17 cellular contexts compared by ENCODE assay signal in the genomic region with DNA sequence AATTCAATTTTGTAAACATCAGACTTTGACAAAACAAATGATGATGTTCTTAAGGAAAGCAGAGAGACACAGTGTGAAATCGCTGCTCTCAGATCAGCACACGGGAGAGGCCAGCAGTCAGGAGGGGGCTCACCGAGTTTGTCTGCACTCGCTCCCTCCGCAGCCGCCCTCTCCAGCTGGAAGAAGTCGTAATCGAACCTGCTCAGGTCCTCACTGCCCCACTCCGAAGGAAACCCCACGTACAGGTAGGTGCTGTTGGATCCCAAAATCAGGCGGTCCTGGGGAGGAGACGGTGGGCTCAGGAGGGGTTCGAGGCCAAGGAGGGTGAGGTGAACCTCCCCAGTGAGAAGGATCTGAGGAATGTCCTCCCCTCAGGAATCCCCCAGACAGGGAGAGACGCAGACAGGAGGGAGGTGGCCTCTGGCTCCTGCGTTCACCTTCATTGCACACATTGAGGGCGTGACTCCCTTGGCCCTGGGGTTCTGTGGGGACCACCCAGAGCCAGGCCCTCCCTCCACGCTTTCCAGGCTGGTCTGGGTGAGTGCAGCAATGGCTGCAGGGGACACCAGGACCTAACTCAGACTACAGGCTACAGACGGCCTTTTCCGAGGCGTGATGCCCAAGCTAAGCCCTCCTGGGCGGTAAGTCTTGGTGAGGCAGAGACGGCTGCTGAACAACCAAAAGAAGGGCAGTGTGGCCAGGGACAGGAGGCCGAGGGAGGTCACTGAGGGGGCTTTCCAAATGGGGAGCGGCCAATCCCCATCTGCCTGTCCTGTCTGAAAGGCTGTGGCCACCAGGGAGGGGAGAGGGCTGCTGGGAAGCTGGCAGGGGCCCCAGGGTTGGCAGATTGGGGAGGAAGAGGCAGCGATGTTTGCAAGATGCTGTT.
DNase-seq lines count a peak whose midpoint lies in the region; ATAC-seq and TF ChIP-seq lines count a peak whose summit lies in the region.
"Had no signal": no experiment of that assay in that cellular context is flagged by ENCODE, and none has a peak within 500 bp of the region (broad histone marks: within the 10 kb centered on the region; RNA-seq: fewer than 3 reads in every experiment).

No MANE protein-coding gene starts in this region.

- peaks cover 10% of the 10 kb centered on the region for H3K4me1 Mint-ChIP-seq in activated naive CD8-positive, alpha-beta T cell (ENCODE audit: low read depth)
- peaks cover 8% of the 10 kb centered on the region for H3K4me1 Mint-ChIP-seq in activated naive CD8-positive, alpha-beta T cell treated with anti-CD3 and anti-CD28 coated beads, Interleukin-2, amount 50 U/mL, for 24 hours
- peaks cover 7 to 24% (median 12%) of the 10 kb centered on the region in 4 donors for H3K4me1 Mint-ChIP-seq in naive thymus-derived CD8-positive, alpha-beta T cell

- no peak for TF ChIP-seq POLR2A in esophagus muscularis mucosa (IDR thresholded peaks at IDR 0.05; ENCODE audit: low read depth)

- no peak for TF ChIP-seq EP300 in esophagus muscularis mucosa (IDR thresholded peaks at IDR 0.05)

- no peaks in the 10 kb centered on the region for H3K9me3 ChIP-seq in esophagus muscularis mucosa
- H3K9me3 ChIP-seq: left lung, upper lobe of right lung had no signal

- no peak for DNase-seq in activated naive CD8-positive, alpha-beta T cell treated with anti-CD3 and anti-CD28 coated beads, Interleukin-2, amount 50 U/mL, for 24 hours
- DNase-seq in esophagus muscularis mucosa (ENCODE audit: extremely low spot score) (no peak), dermis blood vessel endothelial cell (no peak), nucleus accumbens (lab: John Stamatoyannopoulos, UW) (no peak), SW480 (ENCODE audit: low spot score) (no peak), SW 1271 (lab: John Stamatoyannopoulos, UW) (no peak)
- no peak for DNase-seq in naive thymus-derived CD8-positive, alpha-beta T cell
- DNase-seq: activated CD4-positive, CD25-positive, alpha-beta regulatory T cell; anterior cingulate cortex; CD4-positive, CD25-positive, alpha-beta regulatory T cell; left lung; NCI-H2029 treated with DMSO at 0.1 percent for 48 hours; NCI-H510A; SHP77 treated with DMSO at 0.1 percent for 48 hours; upper lobe of right lung had no signal

- POLR2A ChIA-PET in naive thymus-derived CD8-positive, alpha-beta T cell (lab: Charles Lee) = no interaction called here

- no peaks in the 10 kb centered on the region for H3K9me3 Mint-ChIP-seq in activated naive CD8-positive, alpha-beta T cell (ENCODE audit: low read depth)
- no peaks in the 10 kb centered on the region for H3K9me3 Mint-ChIP-seq in activated naive CD8-positive, alpha-beta T cell treated with anti-CD3 and anti-CD28 coated beads, Interleukin-2, amount 50 U/mL, for 24 hours
- H3K9me3 Mint-ChIP-seq in naive thymus-derived CD8-positive, alpha-beta T cell = peaks cover 0 to 2% (median 0%) of the 10 kb centered on the region in 9 donors

- peaks cover 0 to 25% (median 0%) of the 10 kb centered on the region in 4 donors for H3K27me3 ChIP-seq in esophagus muscularis mucosa

- no peak overlapping the region for H3K27ac ChIP-seq in esophagus muscularis mucosa (replicated peaks in 1 of 4)
- H3K27ac ChIP-seq: left lung, upper lobe of right lung had no signal

- H3K4me1 ChIP-seq in esophagus muscularis mucosa = peaks cover 8 to 39% (median 29%) of the 10 kb centered on the region in 4 donors
- H3K4me1 ChIP-seq: upper lobe of right lung had no signal

- no peak overlapping the region for H3K27ac Mint-ChIP-seq in activated naive CD8-positive, alpha-beta T cell
- H3K27ac Mint-ChIP-seq in activated naive CD8-positive, alpha-beta T cell treated with anti-CD3 and anti-CD28 coated beads, Interleukin-2, amount 50 U/mL, for 24 hours = no peak overlapping the region
- H3K27ac Mint-ChIP-seq in naive thymus-derived CD8-positive, alpha-beta T cell = peak overlapping the region in 1 of 10 donors; percentile 59
- H3K27ac Mint-ChIP-seq: stimulated activated memory B cell treated with anti-CD40 and anti-IgM and Interleukin-4, amounts not matched to agents 10 μg/mL and 1 μg/mL and 100 μg/mL, for 72 hours had no signal

- H3K36me3 Mint-ChIP-seq in activated naive CD8-positive, alpha-beta T cell = no peaks in the 10 kb centered on the region
- H3K36me3 Mint-ChIP-seq in activated naive CD8-positive, alpha-beta T cell treated with anti-CD3 and anti-CD28 coated beads, Interleukin-2, amount 50 U/mL, for 24 hours (ENCODE audit: low read depth) = no peaks in the 10 kb centered on the region
- no peaks in the 10 kb centered on the region for H3K36me3 Mint-ChIP-seq in naive thymus-derived CD8-positive, alpha-beta T cell
- H3K36me3 Mint-ChIP-seq: CD4-positive, CD25-positive, alpha-beta regulatory T cell had no signal

- H3K4me3 Mint-ChIP-seq in activated naive CD8-positive, alpha-beta T cell = peak overlapping the region; percentile 72
- H3K4me3 Mint-ChIP-seq in activated naive CD8-positive, alpha-beta T cell treated with anti-CD3 and anti-CD28 coated beads, Interleukin-2, amount 50 U/mL, for 24 hours = no peak overlapping the region
- peak overlapping the region; percentile 12 to 69 (median 56) for H3K4me3 Mint-ChIP-seq in naive thymus-derived CD8-positive, alpha-beta T cell
- H3K4me3 Mint-ChIP-seq: CD4-positive, CD25-positive, alpha-beta regulatory T cell; stimulated activated memory B cell treated with anti-CD40 and anti-IgM and Interleukin-4, amounts not matched to agents 10 μg/mL and 1 μg/mL and 100 μg/mL, for 72 hours had no signal

- intact Hi-C loops in esophagus muscularis mucosa (cut with DNase I) = no loop called here

- WGBS in esophagus muscularis mucosa = 82% methylated on average over 25 of the region's 25 CpGs

- H3K27me3 Mint-ChIP-seq in activated naive CD8-positive, alpha-beta T cell = peaks cover 10% of the 10 kb centered on the region
- peaks cover 8% of the 10 kb centered on the region for H3K27me3 Mint-ChIP-seq in activated naive CD8-positive, alpha-beta T cell treated with anti-CD3 and anti-CD28 coated beads, Interleukin-2, amount 50 U/mL, for 24 hours
- H3K27me3 Mint-ChIP-seq in naive thymus-derived CD8-positive, alpha-beta T cell = peaks cover 0 to 38% (median 18%) of the 10 kb centered on the region in 5 donors

- TF ChIP-seq CTCF in esophagus muscularis mucosa (IDR thresholded peaks at IDR 0.05) = no peak

- H3K4me3 ChIP-seq in esophagus muscularis mucosa = peak overlapping the region; percentile 49 to 53 (median 50)

- H3K36me3 ChIP-seq in esophagus muscularis mucosa = peaks cover 0 to 1% (median 0%) of the 10 kb centered on the region in 4 donors
- H3K36me3 ChIP-seq: left lung, upper lobe of right lung had no signal

- ATAC-seq in activated naive CD8-positive, alpha-beta T cell treated with anti-CD3 and anti-CD28 coated beads, Interleukin-2, amount 50 U/mL, for 24 hours = no peak
- ATAC-seq in naive thymus-derived CD8-positive, alpha-beta T cell = no peak
- ATAC-seq: stimulated activated memory B cell treated with anti-CD40 and anti-IgM and Interleukin-4, amounts not matched to agents 10 μg/mL and 1 μg/mL and 100 μg/mL, for 72 hours had no signal
